1 cellular context compared by ENCODE assay signal in the genomic region with DNA sequence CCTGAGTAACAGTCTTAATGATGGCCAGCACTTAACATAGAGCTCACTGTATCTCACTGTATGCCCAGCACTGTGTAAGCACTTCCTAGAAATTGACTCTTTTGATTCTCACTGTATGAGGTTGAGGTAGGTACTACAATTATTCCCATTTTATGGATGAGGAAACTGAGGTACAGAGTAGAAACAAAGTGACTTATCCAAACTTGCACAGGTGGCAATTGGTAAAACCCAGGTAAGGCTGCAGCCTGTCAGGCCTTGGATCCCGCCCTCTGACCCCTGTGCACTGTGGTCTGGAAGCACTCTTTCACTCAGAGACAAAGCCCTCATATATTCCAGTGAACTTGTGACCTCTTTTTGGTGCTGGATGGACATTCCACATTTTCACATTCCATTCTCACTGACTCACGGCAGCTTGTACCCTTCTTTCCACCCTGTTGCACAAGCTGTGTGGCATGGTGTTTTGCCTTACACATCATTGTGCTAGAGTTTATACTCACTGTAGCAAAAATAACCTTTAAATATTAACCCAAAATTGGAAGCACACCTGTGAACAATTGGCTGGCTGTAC.
TF ChIP-seq lines count a peak whose summit lies in the region.

No MANE protein-coding gene starts in this region.

TF ChIP-seq in HepG2, 621 proteins besides CTCF, POLR2A, EP300 and RAD21 (continued from another document and continues in another):
- TF ChIP-seq CERS6 (CRISPR knock-in tag; IDR thresholded peaks at IDR 0.05) = no peak
- no peak for TF ChIP-seq ZNF879 (CRISPR knock-in tag; IDR thresholded peaks at IDR 0.05)
- TF ChIP-seq, protein P1, sequence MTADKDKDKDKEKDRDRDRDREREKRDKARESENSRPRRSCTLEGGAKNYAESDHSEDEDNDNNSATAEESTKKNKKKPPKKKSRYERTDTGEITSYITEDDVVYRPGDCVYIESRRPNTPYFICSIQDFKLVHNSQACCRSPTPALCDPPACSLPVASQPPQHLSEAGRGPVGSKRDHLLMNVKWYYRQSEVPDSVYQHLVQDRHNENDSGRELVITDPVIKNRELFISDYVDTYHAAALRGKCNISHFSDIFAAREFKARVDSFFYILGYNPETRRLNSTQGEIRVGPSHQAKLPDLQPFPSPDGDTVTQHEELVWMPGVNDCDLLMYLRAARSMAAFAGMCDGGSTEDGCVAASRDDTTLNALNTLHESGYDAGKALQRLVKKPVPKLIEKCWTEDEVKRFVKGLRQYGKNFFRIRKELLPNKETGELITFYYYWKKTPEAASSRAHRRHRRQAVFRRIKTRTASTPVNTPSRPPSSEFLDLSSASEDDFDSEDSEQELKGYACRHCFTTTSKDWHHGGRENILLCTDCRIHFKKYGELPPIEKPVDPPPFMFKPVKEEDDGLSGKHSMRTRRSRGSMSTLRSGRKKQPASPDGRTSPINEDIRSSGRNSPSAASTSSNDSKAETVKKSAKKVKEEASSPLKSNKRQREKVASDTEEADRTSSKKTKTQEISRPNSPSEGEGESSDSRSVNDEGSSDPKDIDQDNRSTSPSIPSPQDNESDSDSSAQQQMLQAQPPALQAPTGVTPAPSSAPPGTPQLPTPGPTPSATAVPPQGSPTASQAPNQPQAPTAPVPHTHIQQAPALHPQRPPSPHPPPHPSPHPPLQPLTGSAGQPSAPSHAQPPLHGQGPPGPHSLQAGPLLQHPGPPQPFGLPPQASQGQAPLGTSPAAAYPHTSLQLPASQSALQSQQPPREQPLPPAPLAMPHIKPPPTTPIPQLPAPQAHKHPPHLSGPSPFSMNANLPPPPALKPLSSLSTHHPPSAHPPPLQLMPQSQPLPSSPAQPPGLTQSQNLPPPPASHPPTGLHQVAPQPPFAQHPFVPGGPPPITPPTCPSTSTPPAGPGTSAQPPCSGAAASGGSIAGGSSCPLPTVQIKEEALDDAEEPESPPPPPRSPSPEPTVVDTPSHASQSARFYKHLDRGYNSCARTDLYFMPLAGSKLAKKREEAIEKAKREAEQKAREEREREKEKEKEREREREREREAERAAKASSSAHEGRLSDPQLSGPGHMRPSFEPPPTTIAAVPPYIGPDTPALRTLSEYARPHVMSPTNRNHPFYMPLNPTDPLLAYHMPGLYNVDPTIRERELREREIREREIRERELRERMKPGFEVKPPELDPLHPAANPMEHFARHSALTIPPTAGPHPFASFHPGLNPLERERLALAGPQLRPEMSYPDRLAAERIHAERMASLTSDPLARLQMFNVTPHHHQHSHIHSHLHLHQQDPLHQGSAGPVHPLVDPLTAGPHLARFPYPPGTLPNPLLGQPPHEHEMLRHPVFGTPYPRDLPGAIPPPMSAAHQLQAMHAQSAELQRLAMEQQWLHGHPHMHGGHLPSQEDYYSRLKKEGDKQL (CRISPR knock-in tag; IDR thresholded peaks at IDR 0.05; ENCODE audit: low read depth) = peak; percentile 74
- TF ChIP-seq HOXA3 (CRISPR knock-in tag; IDR thresholded peaks at IDR 0.05) = peak; percentile 83
- no peak for TF ChIP-seq CHCHD3 (CRISPR knock-in tag; IDR thresholded peaks at IDR 0.05)
- TF ChIP-seq SKI (IDR thresholded peaks at IDR 0.05; ENCODE audit: partially characterized antibody) = peak; percentile 77
- no peak for TF ChIP-seq ZBTB39 (CRISPR knock-in tag; IDR thresholded peaks at IDR 0.05)
- peak; percentile 96 for TF ChIP-seq MED1 (CRISPR knock-in tag; IDR thresholded peaks at IDR 0.05)
- TF ChIP-seq ZNF34 (CRISPR knock-in tag; IDR thresholded peaks at IDR 0.05; ENCODE audit: borderline replicate concordance) = 0 out of 2 replicates have a peak, but pooled peaks have one; percentile 44
- TF ChIP-seq ZNF263 (CRISPR knock-in tag; IDR thresholded peaks at IDR 0.05) = peak; percentile 19; the same call in 1 of the 2 replicates
- no peak for TF ChIP-seq HCFC1 (IDR thresholded peaks at IDR 0.05; ENCODE audit: low read depth, low read length)
- no peak for TF ChIP-seq ZNF607 (CRISPR knock-in tag; IDR thresholded peaks at IDR 0.05; ENCODE audit: borderline replicate concordance)
- TF ChIP-seq SMARCC2 (IDR thresholded peaks at IDR 0.05) = no peak
- TF ChIP-seq ZNF446 (CRISPR knock-in tag; IDR thresholded peaks at IDR 0.05) = no peak
- TF ChIP-seq ZNF224 (CRISPR knock-in tag; IDR thresholded peaks at IDR 0.05) = no peak
- no peak for TF ChIP-seq ZNF260 (CRISPR knock-in tag; IDR thresholded peaks at IDR 0.05; ENCODE audit: borderline replicate concordance, low read depth)
- TF ChIP-seq JUNB (CRISPR knock-in tag; IDR thresholded peaks at IDR 0.05; ENCODE audit: borderline replicate concordance) = peak; percentile 100
- TF ChIP-seq RORA (CRISPR knock-in tag; IDR thresholded peaks at IDR 0.05) = no peak
- TF ChIP-seq, protein P2, sequence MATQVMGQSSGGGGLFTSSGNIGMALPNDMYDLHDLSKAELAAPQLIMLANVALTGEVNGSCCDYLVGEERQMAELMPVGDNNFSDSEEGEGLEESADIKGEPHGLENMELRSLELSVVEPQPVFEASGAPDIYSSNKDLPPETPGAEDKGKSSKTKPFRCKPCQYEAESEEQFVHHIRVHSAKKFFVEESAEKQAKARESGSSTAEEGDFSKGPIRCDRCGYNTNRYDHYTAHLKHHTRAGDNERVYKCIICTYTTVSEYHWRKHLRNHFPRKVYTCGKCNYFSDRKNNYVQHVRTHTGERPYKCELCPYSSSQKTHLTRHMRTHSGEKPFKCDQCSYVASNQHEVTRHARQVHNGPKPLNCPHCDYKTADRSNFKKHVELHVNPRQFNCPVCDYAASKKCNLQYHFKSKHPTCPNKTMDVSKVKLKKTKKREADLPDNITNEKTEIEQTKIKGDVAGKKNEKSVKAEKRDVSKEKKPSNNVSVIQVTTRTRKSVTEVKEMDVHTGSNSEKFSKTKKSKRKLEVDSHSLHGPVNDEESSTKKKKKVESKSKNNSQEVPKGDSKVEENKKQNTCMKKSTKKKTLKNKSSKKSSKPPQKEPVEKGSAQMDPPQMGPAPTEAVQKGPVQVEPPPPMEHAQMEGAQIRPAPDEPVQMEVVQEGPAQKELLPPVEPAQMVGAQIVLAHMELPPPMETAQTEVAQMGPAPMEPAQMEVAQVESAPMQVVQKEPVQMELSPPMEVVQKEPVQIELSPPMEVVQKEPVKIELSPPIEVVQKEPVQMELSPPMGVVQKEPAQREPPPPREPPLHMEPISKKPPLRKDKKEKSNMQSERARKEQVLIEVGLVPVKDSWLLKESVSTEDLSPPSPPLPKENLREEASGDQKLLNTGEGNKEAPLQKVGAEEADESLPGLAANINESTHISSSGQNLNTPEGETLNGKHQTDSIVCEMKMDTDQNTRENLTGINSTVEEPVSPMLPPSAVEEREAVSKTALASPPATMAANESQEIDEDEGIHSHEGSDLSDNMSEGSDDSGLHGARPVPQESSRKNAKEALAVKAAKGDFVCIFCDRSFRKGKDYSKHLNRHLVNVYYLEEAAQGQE (IDR thresholded peaks at IDR 0.05; ENCODE audit: borderline replicate concordance in 1 of 2, low read depth in 1 of 2, low read length in 2 of 2) = peak in 1 of 2 experiments; percentile 22; a peak in 1 of 4 replicates
- peak; percentile 96 for TF ChIP-seq ADNP (CRISPR knock-in tag; IDR thresholded peaks at IDR 0.05)
- TF ChIP-seq MBD4 (IDR thresholded peaks at IDR 0.05; ENCODE audit: borderline replicate concordance, low read length) = no peak
- TF ChIP-seq TRIM24 (CRISPR knock-in tag; IDR thresholded peaks at IDR 0.05) = no peak; the same call in 1 of the 2 replicates
- TF ChIP-seq ZFY (CRISPR knock-in tag; IDR thresholded peaks at IDR 0.05) = 0 out of 2 replicates have a peak, but pooled peaks have one; percentile 39
- no peak for TF ChIP-seq HDAC6 (IDR thresholded peaks at IDR 0.05; ENCODE audit: low read depth, low read length)
- no peak for TF ChIP-seq ZBTB20 (CRISPR knock-in tag; IDR thresholded peaks at IDR 0.05; ENCODE audit: borderline replicate concordance, low read depth)
- no peak for TF ChIP-seq CREBL2 (CRISPR knock-in tag; IDR thresholded peaks at IDR 0.05; ENCODE audit: borderline replicate concordance)
- no peak for TF ChIP-seq SP140L (CRISPR knock-in tag; IDR thresholded peaks at IDR 0.05; ENCODE audit: borderline replicate concordance)
- no peak for TF ChIP-seq ZNF225 (CRISPR knock-in tag; IDR thresholded peaks at IDR 0.05)
- no peak for TF ChIP-seq ZFP41 (CRISPR knock-in tag; IDR thresholded peaks at IDR 0.05; ENCODE audit: borderline replicate concordance)
- no peak for TF ChIP-seq ARID2 (CRISPR knock-in tag; IDR thresholded peaks at IDR 0.05; ENCODE audit: borderline replicate concordance)
- TF ChIP-seq TEAD2 (CRISPR knock-in tag; IDR thresholded peaks at IDR 0.05) = no peak
- peak; percentile 92 for TF ChIP-seq SOX13 (IDR thresholded peaks at IDR 0.05)
- TF ChIP-seq SOX13 (CRISPR knock-in tag; conservative IDR thresholded peaks at IDR 0.05 in 1 of 2, IDR thresholded peaks at IDR 0.05 in 1 of 2) = peak in 1 of 2 experiments; percentile 98; a peak in 2 of 4 replicates
- TF ChIP-seq ZNF430 (CRISPR knock-in tag; IDR thresholded peaks at IDR 0.05) = 0 out of 2 replicates have a peak, but pooled peaks have one; percentile 51
- TF ChIP-seq MTA3 (CRISPR knock-in tag; IDR thresholded peaks at IDR 0.05) = no peak
- no peak for TF ChIP-seq ZNF274 (CRISPR knock-in tag; IDR thresholded peaks at IDR 0.05)
- TF ChIP-seq ZKSCAN8 (CRISPR knock-in tag; IDR thresholded peaks at IDR 0.05; ENCODE audit: borderline replicate concordance) = peak; percentile 68; the same call in 1 of the 2 replicates
- no peak for TF ChIP-seq ZNF432 (CRISPR knock-in tag; IDR thresholded peaks at IDR 0.05; ENCODE audit: borderline replicate concordance)
- TF ChIP-seq RARA (CRISPR knock-in tag; IDR thresholded peaks at IDR 0.05) = peak; percentile 100
- TF ChIP-seq, protein P3, sequence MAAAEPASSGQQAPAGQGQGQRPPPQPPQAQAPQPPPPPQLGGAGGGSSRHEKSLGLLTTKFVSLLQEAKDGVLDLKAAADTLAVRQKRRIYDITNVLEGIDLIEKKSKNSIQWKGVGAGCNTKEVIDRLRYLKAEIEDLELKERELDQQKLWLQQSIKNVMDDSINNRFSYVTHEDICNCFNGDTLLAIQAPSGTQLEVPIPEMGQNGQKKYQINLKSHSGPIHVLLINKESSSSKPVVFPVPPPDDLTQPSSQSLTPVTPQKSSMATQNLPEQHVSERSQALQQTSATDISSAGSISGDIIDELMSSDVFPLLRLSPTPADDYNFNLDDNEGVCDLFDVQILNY (CRISPR knock-in tag; conservative IDR thresholded peaks at IDR 0.05) = no peak
- TF ChIP-seq ZBTB7A (CRISPR knock-in tag; IDR thresholded peaks at IDR 0.05) = peak; percentile 19; the same call in 1 of the 2 replicates
- peak; percentile 49 for TF ChIP-seq TFDP2 (CRISPR knock-in tag; IDR thresholded peaks at IDR 0.05)
- peak; percentile 90; the same call in 1 of the 2 replicates for TF ChIP-seq ZNF788 (CRISPR knock-in tag; IDR thresholded peaks at IDR 0.05; ENCODE audit: borderline replicate concordance)
- peak; percentile 100 for TF ChIP-seq FOSL2 (CRISPR knock-in tag; IDR thresholded peaks at IDR 0.05)
- TF ChIP-seq, protein P4, sequence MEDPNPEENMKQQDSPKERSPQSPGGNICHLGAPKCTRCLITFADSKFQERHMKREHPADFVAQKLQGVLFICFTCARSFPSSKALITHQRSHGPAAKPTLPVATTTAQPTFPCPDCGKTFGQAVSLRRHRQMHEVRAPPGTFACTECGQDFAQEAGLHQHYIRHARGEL (CRISPR knock-in tag; IDR thresholded peaks at IDR 0.05) = no peak
- no peak for TF ChIP-seq ZNF703 (CRISPR knock-in tag; IDR thresholded peaks at IDR 0.05; ENCODE audit: borderline replicate concordance)
- TF ChIP-seq RBFOX2 (IDR thresholded peaks at IDR 0.05; ENCODE audit: low read depth, low read length) = no peak
- TF ChIP-seq TMF1 (CRISPR knock-in tag; IDR thresholded peaks at IDR 0.05; ENCODE audit: low read depth) = no peak
- TF ChIP-seq CBFB (CRISPR knock-in tag; IDR thresholded peaks at IDR 0.05) = peak; percentile 66
